Comparison of ENCODE assay signal across 2 cellular contexts in genomic region chr10:103000050-103000449, GRCh38.
A peak's percentile ranks its signal among the peaks of the same experiment; 100 is the strongest.
DNase-seq lines count a peak whose midpoint lies in the region; ATAC-seq, FAIRE-seq and TF ChIP-seq lines count a peak whose summit lies in the region.
"Not testable (repeated sequence)": the region's sequence is repeated elsewhere in the genome, so short reads cannot be mapped to it uniquely, and the experiment has no call there.

No MANE protein-coding gene starts in this region.

- not testable (repeated sequence) for DNase-seq in A549 (ENCODE audit: low read depth in 1 of 2, low spot score in 1 of 2)

- not testable (repeated sequence) for TF ChIP-seq EP300 in A549 (IDR thresholded peaks at IDR 0.05)

- CTCF ChIA-PET in A549 (lab: Yijun Ruan, JAX), result interaction anchor here (0.9 to 1.1 kb wide), 2 partner anchors 8 to 70 kb away, joined by 3 to 5 read pairs; no protein-coding TSS in a partner anchor
- CTCF ChIA-PET in HEK293 (lab: Yijun Ruan, JAX), result interaction anchor here (0.6 kb wide), 1 partner anchor 191 kb away, joined by 4 read pairs; no protein-coding TSS in a partner anchor

- 94% methylated on average over 7 of the region's 7 CpGs for WGBS in A549 (ENCODE audit: missing lambda C conversion rate)

- TF ChIP-seq RAD21 in A549 (conservative IDR thresholded peaks at IDR 0.05 in 1 of 2, IDR thresholded peaks at IDR 0.05 in 1 of 2), result not testable (repeated sequence)

- POLR2A ChIA-PET in A549 (lab: Yijun Ruan, JAX); HEK293 (lab: Yijun Ruan, JAX): not testable (repeated sequence)

- H3K4me3 ChIP-seq in A549; HEK293 (ENCODE audit: low read depth, low read length): not testable (repeated sequence)

- H3K4me2 ChIP-seq in A549, result not testable (repeated sequence)

- TF ChIP-seq CTCF in A549 (IDR thresholded peaks at IDR 0.05); HEK293 (tag by site-specific recombination; IDR thresholded peaks at IDR 0.05): not testable (repeated sequence)

- H3K4me1 ChIP-seq in A549, result peaks cover 19% of the 10 kb centered on the region
- H3K4me1 ChIP-seq in HEK293 (ENCODE audit: control insufficient read depth, insufficient read depth, low read length), result not testable (repeated sequence)

- not testable (repeated sequence) for ATAC-seq in A549

- not testable (repeated sequence) for TF ChIP-seq POLR2A in A549 (IDR thresholded peaks at IDR 0.05; ENCODE audit: low read length)

- FAIRE-seq in A549 (lab: Jason Lieb, UNC), result not testable (repeated sequence)

- H3K36me3 ChIP-seq in HEK293 (ENCODE audit: control insufficient read depth in 2 of 2, insufficient read depth in 1 of 2, low read length in 2 of 2), result not testable (repeated sequence)

- not testable (repeated sequence) for H3K27ac ChIP-seq in A549; HEK293 (ENCODE audit: extremely low read depth, low read depth, low read length)

- H3K9me3 ChIP-seq in A549; HEK293 (ENCODE audit: control insufficient read depth, insufficient read depth, low read depth, low read length): not testable (repeated sequence)

TF ChIP-seq in A549, 52 proteins besides CTCF, POLR2A, EP300 and RAD21:
- TF ChIP-seq ZC3H11A (IDR thresholded peaks at IDR 0.05), result peak; percentile 93

TF ChIP-seq in HEK293, 187 proteins besides CTCF, POLR2A, EP300 and RAD21 (continues in another document):
- TF ChIP-seq ZNF514 (tag by site-specific recombination; IDR thresholded peaks at IDR 0.05), result 0 out of 2 replicates have a peak, but pooled peaks have one; percentile 33
- peak; percentile 64 for TF ChIP-seq ZNF529 (tag by site-specific recombination; IDR thresholded peaks at IDR 0.05; ENCODE audit: insufficient replicate concordance)
- TF ChIP-seq ZNF19 (tag by site-specific recombination; IDR thresholded peaks at IDR 0.05; ENCODE audit: low read depth), result peak; percentile 63; the same call in 1 of the 2 replicates
- TF ChIP-seq ZBTB21 (tag by site-specific recombination; IDR thresholded peaks at IDR 0.05), result peak; percentile 66
- TF ChIP-seq ZXDB (tag by site-specific recombination; IDR thresholded peaks at IDR 0.05), result peak; percentile 63; the same call in 1 of the 2 replicates
- peak; percentile 61 for TF ChIP-seq ZNF510 (tag by site-specific recombination; IDR thresholded peaks at IDR 0.05; ENCODE audit: insufficient replicate concordance)
- TF ChIP-seq ZFP3 (tag by site-specific recombination; IDR thresholded peaks at IDR 0.05; ENCODE audit: low read depth), result 0 out of 2 replicates have a peak, but pooled peaks have one; percentile 13
- 0 out of 2 replicates have a peak, but pooled peaks have one; percentile 57 for TF ChIP-seq RBAK (tag by site-specific recombination; IDR thresholded peaks at IDR 0.05)
- TF ChIP-seq ZBTB11 (tag by site-specific recombination; conservative IDR thresholded peaks at IDR 0.05; ENCODE audit: low read depth), result peak; percentile 83
- peak; percentile 84 for TF ChIP-seq ZNF266 (tag by site-specific recombination; IDR thresholded peaks at IDR 0.05; ENCODE audit: low read depth)
- 0 out of 2 replicates have a peak, but pooled peaks have one; percentile 12 for TF ChIP-seq ZNF530 (tag by site-specific recombination; IDR thresholded peaks at IDR 0.05; ENCODE audit: low read depth)
- peak; percentile 95 for TF ChIP-seq ZNF394 (tag by site-specific recombination; IDR thresholded peaks at IDR 0.05; ENCODE audit: borderline replicate concordance)
- 0 out of 2 replicates have a peak, but pooled peaks have one; percentile 45 for TF ChIP-seq ZNF580 (tag by site-specific recombination; IDR thresholded peaks at IDR 0.05)
- 0 out of 2 replicates have a peak, but pooled peaks have one; percentile 40 for TF ChIP-seq OVOL3 (tag by site-specific recombination; IDR thresholded peaks at IDR 0.05)
- TF ChIP-seq ZNF623 (tag by site-specific recombination; IDR thresholded peaks at IDR 0.05), result peak; percentile 74
- TF ChIP-seq ZNF202 (tag by site-specific recombination; IDR thresholded peaks at IDR 0.05; ENCODE audit: borderline replicate concordance), result peak; percentile 90; the same call in 1 of the 2 replicates
- TF ChIP-seq AEBP2 (tag by site-specific recombination; IDR thresholded peaks at IDR 0.05; ENCODE audit: borderline replicate concordance), result peak; percentile 84
- TF ChIP-seq ZNF140 (tag by site-specific recombination; IDR thresholded peaks at IDR 0.05), result peak; percentile 90
- TF ChIP-seq ZNF518A (tag by site-specific recombination; conservative IDR thresholded peaks at IDR 0.05; ENCODE audit: low read depth), result peak; percentile 88
- TF ChIP-seq ZNF433 (tag by site-specific recombination; IDR thresholded peaks at IDR 0.05; ENCODE audit: low read depth), result peak; percentile 72; the same call in 1 of the 2 replicates
- peak; percentile 90; the same call in 1 of the 2 replicates for TF ChIP-seq ZNF560 (tag by site-specific recombination; IDR thresholded peaks at IDR 0.05; ENCODE audit: borderline replicate concordance)
